9 cellular contexts compared by ENCODE assay signal in the genomic region with DNA sequence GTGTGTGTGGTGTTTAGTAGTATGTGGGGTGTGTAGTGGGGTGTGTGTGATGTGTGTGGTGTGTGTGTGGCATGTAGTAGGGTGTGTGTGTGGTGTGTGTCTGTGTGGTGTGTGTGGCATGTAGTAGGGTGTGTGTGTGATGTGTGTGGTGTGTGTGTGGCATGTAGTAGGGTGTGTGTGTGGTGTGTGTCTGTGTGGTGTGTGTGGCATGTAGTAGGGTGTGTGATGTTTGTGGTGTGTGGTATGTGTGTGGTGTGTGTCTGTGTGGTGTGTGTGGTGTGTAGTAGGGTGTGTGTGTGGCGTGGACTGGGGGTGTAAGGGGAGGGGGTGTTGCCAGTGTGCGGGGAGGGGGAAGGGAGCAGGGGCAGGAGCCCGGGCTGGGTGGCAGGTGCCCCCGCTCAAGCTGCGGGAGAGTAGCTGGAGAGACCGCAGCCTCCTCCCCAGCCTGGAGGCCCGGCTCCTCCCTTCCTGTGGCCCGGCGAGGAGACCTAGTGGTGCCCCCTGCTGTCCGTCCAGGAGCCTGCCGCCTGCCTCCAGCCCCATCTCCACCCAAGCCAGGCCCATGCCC. TPM values are rescaled to one million over a fixed set of nuclear protein-coding genes. Genes with fewer than 3 reads are reported as not detected.
A peak's percentile ranks its signal among the peaks of the same experiment; 100 is the strongest.
DNase-seq lines count a peak whose midpoint lies in the region; ATAC-seq, FAIRE-seq and TF ChIP-seq lines count a peak whose summit lies in the region.
"Not testable (repeated sequence)": the region's sequence is repeated elsewhere in the genome, so short reads cannot be mapped to it uniquely, and the experiment has no call there.
"Had no signal": no experiment of that assay in that cellular context is flagged by ENCODE, and none has a peak within 500 bp of the region (broad histone marks: within the 10 kb centered on the region; RNA-seq: fewer than 3 reads in every experiment).

No MANE protein-coding gene starts in this region.

- TF ChIP-seq POLR2A in A549 (IDR thresholded peaks at IDR 0.05; ENCODE audit: low read length); right lobe of liver (IDR thresholded peaks at IDR 0.05): not testable (repeated sequence)

- DNase-seq in A549 (ENCODE audit: low read depth in 1 of 2, low spot score in 1 of 2) (peak in 1 of 2 experiments; percentile 62), T-helper 1 cell (peak; percentile 35 to 61 (median 57)), ecto neural progenitor cell (ENCODE audit: low spot score) (peak; percentile 47), right lobe of liver (peak in 2 of 3 donors; percentile 26 to 57)
- DNase-seq in GM19239 (ENCODE audit: insufficient read length, low spot score): not testable (repeated sequence)
- DNase-seq in activated T-cell treated with anti-CD3 and anti-CD28 coated beads, Interleukin-2, amount 50 U/mL, for 4 hours: peak; percentile 58
- peak; percentile 17 to 54 for DNase-seq in stimulated activated CD4-positive, alpha-beta T cell treated with anti-CD3 and anti-CD28 coated beads, Interleukin-1b, Interleukin-23, amount 100 ng/mL, for 1 hour (ENCODE audit: low read depth in 2 of 2)

- H3K4me2 ChIP-seq in A549: peak overlapping the region; percentile 51

- H3K4me1 ChIP-seq in A549, right lobe of liver: not testable (repeated sequence)

- peak; percentile 92 to 99 for ATAC-seq in A549
- peak; percentile 62 for ATAC-seq in HG03280 (IDR thresholded peaks at IDR 0.05; ENCODE audit: unreplicated experiment)
- ATAC-seq in activated T-cell treated with anti-CD3 and anti-CD28 coated beads, Interleukin-2, amount 50 U/mL, for 4 hours: peak; percentile 86 to 91
- peak; percentile 52 to 75 (median 70) for ATAC-seq in right lobe of liver

- WGBS in A549 (ENCODE audit: missing lambda C conversion rate): 2% methylated on average over 7 of the region's 11 CpGs
- 25% methylated on average over 2 of the region's 11 CpGs for WGBS in right lobe of liver (ENCODE audit: insufficient coverage, low coverage, low lambda C conversion rate, missing lambda C conversion rate)

- TF ChIP-seq RAD21 in A549 (conservative IDR thresholded peaks at IDR 0.05 in 1 of 2, IDR thresholded peaks at IDR 0.05 in 1 of 2): not testable (repeated sequence)

- not testable (repeated sequence) for H3K36me3 Mint-ChIP-seq in activated T-cell treated with anti-CD3 and anti-CD28 coated beads, Interleukin-2, amount 50 U/mL, for 4 hours (ENCODE audit: insufficient read depth)

- H3K9me3 ChIP-seq in A549, right lobe of liver: not testable (repeated sequence)

- TF ChIP-seq EP300 in A549 (IDR thresholded peaks at IDR 0.05): not testable (repeated sequence)

- POLR2A ChIA-PET in A549 (lab: Yijun Ruan, JAX): not testable (repeated sequence)

- H3K4me3 Mint-ChIP-seq in activated T-cell treated with anti-CD3 and anti-CD28 coated beads, Interleukin-2, amount 50 U/mL, for 4 hours: not testable (repeated sequence)

- CTCF ChIA-PET in A549 (lab: Yijun Ruan, JAX): not testable (repeated sequence)

- not testable (repeated sequence) for TF ChIP-seq CTCF in A549 (IDR thresholded peaks at IDR 0.05)
- peak in 2 of 4 donors; percentile 12 to 18 for TF ChIP-seq CTCF in right lobe of liver (IDR thresholded peaks at IDR 0.05)

- peak overlapping the region in 1 of 2 experiments; percentile 43; a peak in 3 of 6 replicates for H3K27ac ChIP-seq in A549
- H3K27ac ChIP-seq in right lobe of liver: not testable (repeated sequence)

- not testable (repeated sequence) for H3K27me3 ChIP-seq in right lobe of liver

- not testable (repeated sequence) for H3K36me3 ChIP-seq in right lobe of liver

- intact Hi-C loops in right lobe of liver (cut with DNase I): not testable (repeated sequence)

- H3K4me3 ChIP-seq in A549, right lobe of liver: not testable (repeated sequence)

- not testable (repeated sequence) for H3K9me3 Mint-ChIP-seq in activated T-cell treated with anti-CD3 and anti-CD28 coated beads, Interleukin-2, amount 50 U/mL, for 4 hours

- not testable (repeated sequence) for H3K27me3 Mint-ChIP-seq in activated T-cell treated with anti-CD3 and anti-CD28 coated beads, Interleukin-2, amount 50 U/mL, for 4 hours (ENCODE audit: low read depth)

- H3K4me1 Mint-ChIP-seq in activated T-cell treated with anti-CD3 and anti-CD28 coated beads, Interleukin-2, amount 50 U/mL, for 4 hours (ENCODE audit: low read depth): not testable (repeated sequence)

- peak; percentile 100 for FAIRE-seq in A549 (lab: Jason Lieb, UNC)
- FAIRE-seq in GM19239 (lab: Jason Lieb, UNC): peak; percentile 47

TF ChIP-seq in A549, 52 proteins besides CTCF, POLR2A, EP300 and RAD21:
- peak; percentile 89; the same call in 1 of the 2 replicates for TF ChIP-seq CHD4 (IDR thresholded peaks at IDR 0.05; ENCODE audit: borderline replicate concordance)

RNA-seq across cellular contexts. Expression of a gene that starts 38.3 kb away (rescaled TPM):
- polyA plus RNA-seq in A549 (2011; rRNA removed) (1.4 and 1.8 TPM in 2 replicates), A549 (2017; fragmentation: RNase III; extraction: RNeasy Plus Mini Kit Qiagen cat#74134 plus additional on column Dnase treatment) (0.96 to 2.1 TPM (median 1.3 TPM) in 3 replicates)
- 0.67 and 0.74 TPM in 2 replicates for polyA plus RNA-seq in A549 (2012; cell fraction: cytosol; rRNA removed)
- 2.3 and 2.4 TPM in 2 replicates for polyA plus RNA-seq in A549 (2012; cell fraction: nucleus; rRNA removed)
- polyA minus RNA-seq in A549 (2011; rRNA and poly(A)+ RNA removed): 1.1 and 1.2 TPM in 2 replicates
- total RNA-seq in activated T-cell treated with anti-CD3 and anti-CD28 coated beads, Interleukin-2, amount 50 U/mL, for 4 hours: not detected
- total RNA-seq in right lobe of liver: under 1 TPM in 3 of 6 experiments, not detected in 3; 0.27 to 0.58 (median 0.29) TPM
- total RNA-seq: A172 had no signal
